ENCODE assay signal across 8 cellular contexts in genomic region chr16:80369559-80369958, GRCh38.
DNase-seq lines count a peak whose midpoint lies in the region; ATAC-seq, FAIRE-seq and TF ChIP-seq lines count a peak whose summit lies in the region.

No MANE protein-coding gene starts in this region.

- H3K27ac ChIP-seq in K562 (ENCODE audit: extremely low read depth, low read depth, low read length) = no peak overlapping the region
- H3K27ac ChIP-seq in testis = no peak overlapping the region

- 1% methylated on average over 6 of the region's 6 CpGs for WGBS in K562 (ENCODE audit: insufficient coverage, low coverage, missing lambda C conversion rate)
- WGBS in testis, 2 donors = 33 to 38% methylated on average over 6 of the region's 6 CpGs

- TF ChIP-seq CTCF in AG09309 (IDR thresholded peaks at IDR 0.05; ENCODE audit: control insufficient read depth, insufficient read depth, low read depth, low read length, missing control alignments) (peak; percentile 90), K562 (IDR thresholded peaks at IDR 0.05 in 2 of 3, conservative IDR thresholded peaks at IDR 0.05 in 1 of 3; ENCODE audit: insufficient read depth in 2 of 3, low read depth in 1 of 3, low read length in 3 of 3) (peak in 2 of 3 experiments; percentile 46 to 54; a peak in 4 of 6 replicates), testis (IDR thresholded peaks at IDR 0.05) (peak in 2 of 3 experiments; percentile 41 to 50)

- in situ Hi-C loops in K562 (cut with MboI) = no loop called here

- H3K9me3 ChIP-seq in K562 (replicated peaks; ENCODE audit: control insufficient read depth, insufficient read depth, low read depth, low read length) (no peaks in the 10 kb centered on the region), testis (no peaks in the 10 kb centered on the region)

- peak; percentile 50 to 51 for TF ChIP-seq RAD21 in K562 (CRISPR knock-in tag; conservative IDR thresholded peaks at IDR 0.05 in 1 of 2, IDR thresholded peaks at IDR 0.05 in 1 of 2)

- H3K4me3 ChIP-seq in AG09309 (ENCODE audit: control insufficient read depth, low read depth, low read length) = no peak overlapping the region
- H3K4me3 ChIP-seq in K562 = no peak overlapping the region
- no peak overlapping the region for H3K4me3 ChIP-seq in testis

- ATAC-seq in K562 (peak; percentile 65; the same call in 2 of the 3 replicates), HG03342 (IDR thresholded peaks at IDR 0.05; ENCODE audit: unreplicated experiment) (no peak), GM18873 (IDR thresholded peaks at IDR 0.05; ENCODE audit: low FRiP score, unreplicated experiment) (no peak)

- no peak overlapping the region for H3K4me2 ChIP-seq in K562 (ENCODE audit: insufficient read depth, low read length)

- intact Hi-C loops in K562 (cut with micrococcal nuclease) = no loop called here
- intact Hi-C loops in testis (cut with DNase I; ENCODE audit: low total_unique reads) = no loop called here

- CTCF ChIA-PET in K562 (lab: Yijun Ruan, JAX; ENCODE audit: low intra/inter-chr PET ratio) = interaction anchor here (1.7 kb wide), 1 partner anchor 1664 kb away, joined by 4 read pairs; no protein-coding TSS in a partner anchor

- no peaks in the 10 kb centered on the region for H3K4me1 ChIP-seq in K562 (replicated peaks in 1 of 2; ENCODE audit: control insufficient read depth in 2 of 2, insufficient read depth in 2 of 2, low read length in 2 of 2)
- H3K4me1 ChIP-seq in testis = no peaks in the 10 kb centered on the region

- H3K9ac ChIP-seq in K562 (ENCODE audit: insufficient read depth in 1 of 2, low read depth in 2 of 2, low read length in 2 of 2) = no peak overlapping the region

- BruUV-seq in K562 (replicated peaks; lab: Mats Ljungman, UMichigan) = no TSS peak

- no peak for FAIRE-seq in K562 (lab: Jason Lieb, UNC)

- H3K27me3 ChIP-seq in K562 (ENCODE audit: control insufficient read depth in 2 of 2, insufficient read depth in 2 of 2, low read length in 2 of 2) (no peaks in the 10 kb centered on the region), testis (no peaks in the 10 kb centered on the region)

- POLR2A ChIA-PET in K562 (lab: Yijun Ruan, JAX) = interaction anchor here (0.6 kb wide), 1 partner anchor 26 kb away, joined by 3 read pairs; no protein-coding TSS in a partner anchor

- peak; percentile 20 for DNase-seq in AG09309 (ENCODE audit: low read depth)
- peak; percentile 54 for DNase-seq in HT1080 (ENCODE audit: low read depth)
- DNase-seq in K562 (ENCODE audit: extremely low read depth in 1 of 4, low spot score in 3 of 4) = peak in 1 of 4 experiments; percentile 14
- peak; percentile 44 for DNase-seq in iPS-NIHi11 (ENCODE audit: low spot score)
- peak; percentile 69 for DNase-seq in testis
- DNase-seq in activated T-cell treated with anti-CD3 and anti-CD28 coated beads, Interleukin-2, amount 50 U/mL, for 1 hour = no peak

- no peaks in the 10 kb centered on the region for H3K9me1 ChIP-seq in K562 (ENCODE audit: control insufficient read depth, insufficient read depth, low read length)

- no peak for TF ChIP-seq EP300 in K562 (IDR thresholded peaks at IDR 0.05; ENCODE audit: low read length)

- H2AFZ ChIP-seq in K562 (ENCODE audit: low read depth, low read length) = no peak overlapping the region

- no peaks in the 10 kb centered on the region for H3K79me2 ChIP-seq in K562 (ENCODE audit: control insufficient read depth, insufficient read depth, low read length)

- H3K36me3 ChIP-seq in K562 (ENCODE audit: control insufficient read depth, insufficient read depth, low read length) (no peaks in the 10 kb centered on the region), testis (ENCODE audit: low read depth, missing control alignments) (no peaks in the 10 kb centered on the region)

- H4K20me1 ChIP-seq in K562 (replicated peaks; ENCODE audit: control insufficient read depth, insufficient read depth, low read length) = no peaks in the 10 kb centered on the region

- no peak for TF ChIP-seq POLR2A in K562 (conservative IDR thresholded peaks at IDR 0.05)
- TF ChIP-seq POLR2A in testis (IDR thresholded peaks at IDR 0.05) = no peak

TF ChIP-seq in K562, 482 proteins besides CTCF, POLR2A, EP300 and RAD21:
- no peak for TF ChIP-seq ZNF699 (CRISPR knock-in tag; IDR thresholded peaks at IDR 0.05; ENCODE audit: insufficient replicate concordance)
- no peak for TF ChIP-seq ETV5 (CRISPR knock-in tag; IDR thresholded peaks at IDR 0.05; ENCODE audit: low read depth)
- no peak for TF ChIP-seq NCOA4 (IDR thresholded peaks at IDR 0.05; ENCODE audit: partially characterized antibody)
